9 cellular contexts compared by ENCODE assay signal in the genomic region with DNA sequence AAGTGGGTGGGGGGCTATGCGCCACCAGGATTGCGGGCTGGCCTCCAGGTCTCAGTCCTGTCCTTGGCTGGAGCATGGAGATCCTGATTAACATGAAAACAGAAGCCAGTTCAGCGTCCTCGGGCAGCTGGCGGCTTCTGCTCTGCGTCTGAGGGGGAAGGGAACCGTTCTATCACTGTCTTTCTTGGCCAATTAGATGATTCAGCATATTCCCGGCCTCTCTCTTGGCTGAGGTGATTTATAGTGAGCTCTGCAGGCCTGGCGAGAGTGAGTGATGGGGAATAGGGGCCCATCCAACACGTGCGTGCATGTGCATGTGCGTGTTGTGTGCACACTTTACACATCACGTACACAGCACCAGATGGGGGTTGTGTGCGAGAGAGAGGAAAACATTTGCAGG.
DNase-seq lines count a peak whose midpoint lies in the region; ATAC-seq and TF ChIP-seq lines count a peak whose summit lies in the region.
"Had no signal": no experiment of that assay in that cellular context is flagged by ENCODE, and none has a peak within 500 bp of the region (broad histone marks: within the 10 kb centered on the region; RNA-seq: fewer than 3 reads in every experiment).

No MANE protein-coding gene starts in this region.

- ATAC-seq in GM18520 (IDR thresholded peaks at IDR 0.05; ENCODE audit: unreplicated experiment) (no peak), HG03439 (IDR thresholded peaks at IDR 0.05; ENCODE audit: unreplicated experiment) (no peak)

- no peak for TF ChIP-seq POLR2A in prostate gland (IDR thresholded peaks at IDR 0.05)

- TF ChIP-seq CTCF in glutamatergic neuron (IDR thresholded peaks at IDR 0.05; ENCODE audit: partially characterized antibody, unreplicated experiment) (no peak), prostate gland (IDR thresholded peaks at IDR 0.05) (no peak)

- peaks cover 2% of the 10 kb centered on the region for H3K9me3 Mint-ChIP-seq in glutamatergic neuron (ENCODE audit: unreplicated experiment)
- H3K9me3 Mint-ChIP-seq in activated naive CD8-positive, alpha-beta T cell treated with anti-CD3 and anti-CD28 coated beads for 36 hours: no peaks in the 10 kb centered on the region

- H3K36me3 ChIP-seq in H7 (replicated peaks; ENCODE audit: control insufficient read depth, insufficient read depth, low read length) (no peaks in the 10 kb centered on the region), NT2/D1 (ENCODE audit: insufficient read depth, insufficient read length, low read length) (no peaks in the 10 kb centered on the region), prostate gland (no peaks in the 10 kb centered on the region)

- DNase-seq in H7 (peak; percentile 74), NT2/D1 (ENCODE audit: low read depth, low spot score) (peak; percentile 72), glutamatergic neuron (peak; percentile 77), prostate gland (ENCODE audit: low spot score) (peak; percentile 17)
- no peak for DNase-seq in activated naive CD8-positive, alpha-beta T cell treated with anti-CD3 and anti-CD28 coated beads for 36 hours
- no peak for DNase-seq in central memory CD4-positive, alpha-beta T cell
- DNase-seq: activated naive CD8-positive, alpha-beta T cell treated with anti-CD3 and anti-CD28 coated beads, Interleukin-2, amount 10 ng/mL, durations not matched to agents 7 days and 5 days had no signal

- H3K27ac ChIP-seq in prostate gland: no peak overlapping the region

- H3K27me3 ChIP-seq in H7 (ENCODE audit: control insufficient read depth, insufficient read depth, low read length) (no peaks in the 10 kb centered on the region), NT2/D1 (ENCODE audit: insufficient read depth, insufficient read length) (no peaks in the 10 kb centered on the region), prostate gland (replicated peaks; ENCODE audit: insufficient read depth) (no peaks in the 10 kb centered on the region)

- H3K27ac Mint-ChIP-seq in glutamatergic neuron (ENCODE audit: unreplicated experiment): peak overlapping the region; percentile 94
- H3K27ac Mint-ChIP-seq in activated naive CD8-positive, alpha-beta T cell treated with anti-CD3 and anti-CD28 coated beads for 36 hours: no peak overlapping the region
- H3K27ac Mint-ChIP-seq: activated naive CD8-positive, alpha-beta T cell treated with anti-CD3 and anti-CD28 coated beads, Interleukin-2, amount 10 ng/mL, durations not matched to agents 7 days and 5 days had no signal

- H3K27me3 Mint-ChIP-seq in glutamatergic neuron (ENCODE audit: unreplicated experiment): no peaks in the 10 kb centered on the region
- peaks cover 3% of the 10 kb centered on the region for H3K27me3 Mint-ChIP-seq in activated naive CD8-positive, alpha-beta T cell treated with anti-CD3 and anti-CD28 coated beads for 36 hours
- H3K27me3 Mint-ChIP-seq: activated naive CD8-positive, alpha-beta T cell treated with anti-CD3 and anti-CD28 coated beads, Interleukin-2, amount 10 ng/mL, durations not matched to agents 7 days and 5 days had no signal

- 14% methylated on average over 14 of the region's 14 CpGs for WGBS in prostate gland

- H3K9me3 ChIP-seq in NT2/D1 (ENCODE audit: insufficient read depth, low read length) (peaks cover 9% of the 10 kb centered on the region; the same call in 1 of the 2 replicates), prostate gland (no peaks in the 10 kb centered on the region)

- H3K4me1 ChIP-seq in NT2/D1 (ENCODE audit: insufficient read depth, insufficient read length) (no peaks in the 10 kb centered on the region), prostate gland (replicated peaks) (no peaks in the 10 kb centered on the region)

- peak overlapping the region; percentile 3 for H3K9ac ChIP-seq in NT2/D1 (ENCODE audit: insufficient read length, low read depth)

- intact Hi-C loops in prostate gland (cut with DNase I): no loop called here

- peaks cover 8% of the 10 kb centered on the region for H3K4me1 Mint-ChIP-seq in glutamatergic neuron (ENCODE audit: low read depth, unreplicated experiment)
- H3K4me1 Mint-ChIP-seq in activated naive CD8-positive, alpha-beta T cell treated with anti-CD3 and anti-CD28 coated beads for 36 hours: peaks cover 7% of the 10 kb centered on the region

- H3K4me3 ChIP-seq in H7 (ENCODE audit: insufficient read depth, low read depth, low read length): no peak overlapping the region
- H3K4me3 ChIP-seq in NT2/D1 (ENCODE audit: insufficient read length, low read depth): no peak overlapping the region
- H3K4me3 ChIP-seq in prostate gland: no peak overlapping the region

- H3K4me3 Mint-ChIP-seq in glutamatergic neuron (ENCODE audit: unreplicated experiment): no peak overlapping the region
- H3K4me3 Mint-ChIP-seq in activated naive CD8-positive, alpha-beta T cell treated with anti-CD3 and anti-CD28 coated beads for 36 hours: no peak overlapping the region
- H3K4me3 Mint-ChIP-seq: activated naive CD8-positive, alpha-beta T cell treated with anti-CD3 and anti-CD28 coated beads, Interleukin-2, amount 10 ng/mL, durations not matched to agents 7 days and 5 days had no signal

- no peaks in the 10 kb centered on the region for H3K36me3 Mint-ChIP-seq in glutamatergic neuron (ENCODE audit: unreplicated experiment)
- H3K36me3 Mint-ChIP-seq in activated naive CD8-positive, alpha-beta T cell treated with anti-CD3 and anti-CD28 coated beads for 36 hours: no peaks in the 10 kb centered on the region
- H3K36me3 Mint-ChIP-seq: activated naive CD8-positive, alpha-beta T cell treated with anti-CD3 and anti-CD28 coated beads, Interleukin-2, amount 10 ng/mL, durations not matched to agents 7 days and 5 days had no signal

Comparison
In these comparisons a context has a peak if more than half of its experiments do, and no peak if none do; other contexts are left out.
1. DNase-seq: peak in H7 (single experiment), NT2/D1 (single experiment), glutamatergic neuron (single experiment) and prostate gland (single experiment); none in activated naive CD8-positive, alpha-beta T cell treated with anti-CD3 and anti-CD28 coated beads for 36 hours (single experiment) and central memory CD4-positive, alpha-beta T cell (single experiment).